In genomic region chr20:46995561-46996142, GRCh38 we compare ENCODE assay signal across 21 cellular contexts.
DNase-seq lines count a peak whose midpoint lies in the region; ATAC-seq, FAIRE-seq and TF ChIP-seq lines count a peak whose summit lies in the region.
"Had no signal": no experiment of that assay in that cellular context is flagged by ENCODE, and none has a peak within 500 bp of the region (broad histone marks: within the 10 kb centered on the region; RNA-seq: fewer than 3 reads in every experiment).

No MANE protein-coding gene starts in this region.

- no peaks in the 10 kb centered on the region for H3K36me3 Mint-ChIP-seq in GM23338 (ENCODE audit: low read depth)
- no peaks in the 10 kb centered on the region for H3K36me3 Mint-ChIP-seq in stimulated activated naive B cell treated with anti-CD40 and anti-IgM and Interleukin-4, amounts not matched to agents 10 μg/mL and 1 μg/mL and 100 μg/mL, for 72 hours
- H3K36me3 Mint-ChIP-seq: activated naive CD8-positive, alpha-beta T cell; IgD-negative memory B cell had no signal

- no peaks in the 10 kb centered on the region for H3K9me2 ChIP-seq in GM23338 (ENCODE audit: insufficient read depth)

- TF ChIP-seq CTCF in GM23338 (conservative IDR thresholded peaks at IDR 0.05; ENCODE audit: low read depth in 2 of 2) (no peak), H1 (IDR thresholded peaks at IDR 0.05; ENCODE audit: control extremely low read depth in 1 of 3, insufficient read depth in 1 of 3, low read depth in 1 of 3, low read length in 3 of 3) (no peak), psoas muscle (IDR thresholded peaks at IDR 0.05) (no peak), transverse colon (IDR thresholded peaks at IDR 0.05) (no peak)

- no peak overlapping the region for H3K4me3 ChIP-seq in GM23338
- no peak overlapping the region for H3K4me3 ChIP-seq in H1 (ENCODE audit: extremely low read depth in 1 of 4, insufficient read depth in 2 of 4, low read depth in 3 of 4, low read length in 4 of 4)
- H3K4me3 ChIP-seq in psoas muscle, result no peak overlapping the region
- H3K4me3 ChIP-seq in transverse colon, result no peak overlapping the region
- H3K4me3 ChIP-seq: dorsolateral prefrontal cortex, MG63 had no signal

- H4K20me1 ChIP-seq in GM23338 (replicated peaks; ENCODE audit: insufficient read depth) (no peaks in the 10 kb centered on the region), H1 (replicated peaks in 1 of 2; ENCODE audit: control insufficient read depth in 1 of 2, insufficient read depth in 2 of 2, low read length in 2 of 2) (no peaks in the 10 kb centered on the region)

- intact Hi-C loops in psoas muscle (cut with DNase I) (no loop called here), transverse colon (cut with DNase I; ENCODE audit: low total_unique reads) (no loop called here)

- H2BK5ac ChIP-seq in H1 (ENCODE audit: low read depth, low read length), result no peak overlapping the region

- no peak overlapping the region for H3K4me2 ChIP-seq in GM23338
- no peak overlapping the region; a peak in 1 of 4 replicates for H3K4me2 ChIP-seq in H1 (ENCODE audit: insufficient read depth in 1 of 2, low read depth in 2 of 2, low read length in 2 of 2)

- H3K27me3 Mint-ChIP-seq in GM23338 (ENCODE audit: insufficient read depth, low read depth, poor library complexity), result peaks cover 6% of the 10 kb centered on the region
- H3K27me3 Mint-ChIP-seq in stimulated activated naive B cell treated with anti-CD40 and anti-IgM and Interleukin-4, amounts not matched to agents 10 μg/mL and 1 μg/mL and 100 μg/mL, for 72 hours, result peaks cover 27 to 47% of the 10 kb centered on the region in 2 donors

- 65% methylated on average over 5 of the region's 5 CpGs; no CpG with 5 or more reads in 1 of the 2 experiments for WGBS in H1 (ENCODE audit: extremely low coverage in 1 of 2, insufficient coverage in 1 of 2, insufficient read length in 1 of 2, insufficient replicate concordance in 2 of 2, low coverage in 1 of 2, low lambda C conversion rate in 2 of 2, missing lambda C conversion rate in 1 of 2), 2 experiments
- 53 to 66% (median 59%) methylated on average over 5 of the region's 5 CpGs for WGBS in psoas muscle, 3 donors
- WGBS in transverse colon (ENCODE audit: low coverage in 1 of 2), 2 donors, result 67% methylated on average over 5 of the region's 5 CpGs; no CpG with 5 or more reads in 1 of the 2 donors

- no peak overlapping the region for H4K91ac ChIP-seq in H1 (replicated peaks; ENCODE audit: insufficient read length, low read length)

- CTCF ChIA-PET in H1 (lab: Charles Lee; ENCODE audit: partially characterized antibody), result no interaction called here

- no peak overlapping the region for H3K27ac ChIP-seq in GM23338 (ENCODE audit: low read depth)
- H3K27ac ChIP-seq in H1 (ENCODE audit: low read depth, low read length), result no peak overlapping the region
- no peak overlapping the region for H3K27ac ChIP-seq in psoas muscle
- no peak overlapping the region for H3K27ac ChIP-seq in transverse colon
- H3K27ac ChIP-seq: dorsolateral prefrontal cortex had no signal

- H3K79me1 ChIP-seq in H1 (ENCODE audit: low read depth, low read length), result no peaks in the 10 kb centered on the region

- H3K27ac Mint-ChIP-seq in GM23338, result no peak overlapping the region
- no peak overlapping the region for H3K27ac Mint-ChIP-seq in stimulated activated naive B cell treated with anti-CD40 and anti-IgM and Interleukin-4, amounts not matched to agents 10 μg/mL and 1 μg/mL and 100 μg/mL, for 72 hours
- H3K27ac Mint-ChIP-seq: activated naive CD8-positive, alpha-beta T cell; nephron progenitor cell had no signal

- no peak overlapping the region for H2BK12ac ChIP-seq in H1 (ENCODE audit: low read depth, low read length)

- H3K23ac ChIP-seq in H1 (ENCODE audit: insufficient read length), result no peak overlapping the region

- H2AFZ ChIP-seq in GM23338, result no peak overlapping the region
- no peak overlapping the region for H2AFZ ChIP-seq in H1 (ENCODE audit: low read length)

- H3K4me3 Mint-ChIP-seq in GM23338, result no peak overlapping the region
- no peak overlapping the region for H3K4me3 Mint-ChIP-seq in stimulated activated naive B cell treated with anti-CD40 and anti-IgM and Interleukin-4, amounts not matched to agents 10 μg/mL and 1 μg/mL and 100 μg/mL, for 72 hours
- H3K4me3 Mint-ChIP-seq: activated CD8-positive, alpha-beta memory T cell treated with anti-CD3 and anti-CD28 coated beads, Interleukin-2, amount 10 ng/mL, durations not matched to agents 7 days and 5 days; activated naive CD8-positive, alpha-beta T cell; H9; nephron progenitor cell had no signal

- H3K9me3 ChIP-seq in H1 (ENCODE audit: insufficient read depth in 2 of 2, low read depth in 1 of 2, low read length in 1 of 2) (no peaks in the 10 kb centered on the region), psoas muscle (no peaks in the 10 kb centered on the region), transverse colon (no peaks in the 10 kb centered on the region)
- H3K9me3 ChIP-seq: MG63 had no signal

- peaks cover 42% of the 10 kb centered on the region for H3K4me1 Mint-ChIP-seq in GM23338
- peaks cover 9 to 11% of the 10 kb centered on the region in 2 donors for H3K4me1 Mint-ChIP-seq in stimulated activated naive B cell treated with anti-CD40 and anti-IgM and Interleukin-4, amounts not matched to agents 10 μg/mL and 1 μg/mL and 100 μg/mL, for 72 hours

- no peak overlapping the region for H3K14ac ChIP-seq in H1 (ENCODE audit: insufficient read length)

- in situ Hi-C loops in transverse colon (cut with MboI; ENCODE audit: low pct_ligation_motif_present in 1 of 4, low pct_unique_long_range_greater_than_20kb in 1 of 4, low sequenced_read_pairs in 3 of 4), result no loop called here

- H4K5ac ChIP-seq in H1 (ENCODE audit: insufficient read length, low read depth, low read length), result no peak overlapping the region

- H3K79me2 ChIP-seq in GM23338 (replicated peaks; ENCODE audit: insufficient read depth) (no peaks in the 10 kb centered on the region), H1 (ENCODE audit: control insufficient read depth in 1 of 2, insufficient read depth in 2 of 2, low read length in 2 of 2) (no peaks in the 10 kb centered on the region)

- TF ChIP-seq POLR2A in H1 (IDR thresholded peaks at IDR 0.05; ENCODE audit: control extremely low read depth in 1 of 2, low read depth in 2 of 2, low read length in 2 of 2) (no peak), transverse colon (IDR thresholded peaks at IDR 0.05) (no peak)

- no peak overlapping the region for H2BK20ac ChIP-seq in H1 (ENCODE audit: low read length)

- FAIRE-seq in H1 (lab: Jason Lieb, UNC), result no peak

- peaks cover 11% of the 10 kb centered on the region for H3K4me1 ChIP-seq in GM23338 (ENCODE audit: insufficient read depth)
- peaks cover 8 to 31% (median 22%) of the 10 kb centered on the region in 4 experiments; a peak in 6 of 7 replicates for H3K4me1 ChIP-seq in H1 (replicated peaks in 1 of 4; ENCODE audit: control insufficient read depth in 3 of 4, insufficient read depth in 4 of 4, low read length in 3 of 4)
- H3K4me1 ChIP-seq in psoas muscle, result no peaks in the 10 kb centered on the region
- H3K4me1 ChIP-seq in transverse colon, result peaks cover 0 to 4% (median 4%) of the 10 kb centered on the region in 4 donors

- no peak overlapping the region for H3K4ac ChIP-seq in H1 (replicated peaks; ENCODE audit: insufficient read length, low read depth, low read length)

- H3K36me3 ChIP-seq in GM23338 (ENCODE audit: insufficient read depth) (no peaks in the 10 kb centered on the region), H1 (ENCODE audit: control insufficient read depth in 2 of 4, insufficient read depth in 4 of 4, low read length in 3 of 4) (no peaks in the 10 kb centered on the region), psoas muscle (ENCODE audit: insufficient read depth in 1 of 2, low read depth in 1 of 2) (no peaks in the 10 kb centered on the region), transverse colon (no peaks in the 10 kb centered on the region)

- no peak overlapping the region for H3K9ac ChIP-seq in H1 (replicated peaks in 1 of 4; ENCODE audit: extremely low read depth in 1 of 4, low read depth in 3 of 4, low read length in 3 of 4)

- no peak overlapping the region for H2BK15ac ChIP-seq in H1 (ENCODE audit: low read length)

- ATAC-seq in GM23338 (peak; percentile 25), psoas muscle (no peak)
- no peak for ATAC-seq in stimulated activated naive B cell treated with anti-CD40 and anti-IgM and Interleukin-4, amounts not matched to agents 10 μg/mL and 1 μg/mL and 100 μg/mL, for 72 hours (replicated peaks)
- ATAC-seq: activated CD8-positive, alpha-beta memory T cell treated with anti-CD3 and anti-CD28 coated beads, Interleukin-2, amount 10 ng/mL, durations not matched to agents 7 days and 5 days; left lobe of liver had no signal

- no peak overlapping the region for H4K8ac ChIP-seq in H1 (ENCODE audit: extremely low read depth, insufficient read depth, low read length)

- 0 out of 2 replicates have a peak, but pooled peaks cover 2% of the 10 kb centered on the region for H3F3A ChIP-seq in GM23338 (replicated peaks; ENCODE audit: low read depth)

- H3K27me3 ChIP-seq in GM23338 (ENCODE audit: insufficient read depth), result no peaks in the 10 kb centered on the region
- no peaks in the 10 kb centered on the region for H3K27me3 ChIP-seq in H1 (replicated peaks in 1 of 4; ENCODE audit: control insufficient read depth in 3 of 4, extremely low read depth in 1 of 4, insufficient read depth in 3 of 4, low read length in 3 of 4)
- H3K27me3 ChIP-seq in psoas muscle (ENCODE audit: insufficient read depth in 3 of 3, low read length in 2 of 3), result peaks cover 0 to 5% (median 0%) of the 10 kb centered on the region in 3 donors
- peaks cover 5% of the 10 kb centered on the region for H3K27me3 ChIP-seq in transverse colon
- H3K27me3 ChIP-seq: MG63 had no signal

- POLR2A ChIA-PET in H1 (lab: Charles Lee; ENCODE audit: partially characterized antibody), result interaction anchor here (0.6 to 1.2 kb wide), 2 partner anchors 10 to 332 kb away, joined by 3 read pairs; no protein-coding TSS in a partner anchor

- no peaks in the 10 kb centered on the region; the same call in 2 of the 3 replicates for H3K9me3 Mint-ChIP-seq in GM23338
- H3K9me3 Mint-ChIP-seq in stimulated activated naive B cell treated with anti-CD40 and anti-IgM and Interleukin-4, amounts not matched to agents 10 μg/mL and 1 μg/mL and 100 μg/mL, for 72 hours, result no peaks in the 10 kb centered on the region
- H3K9me3 Mint-ChIP-seq: H9, IgD-negative memory B cell, nephron progenitor cell had no signal

- TF ChIP-seq EP300 in H1 (IDR thresholded peaks at IDR 0.05; ENCODE audit: borderline replicate concordance in 1 of 2, low read depth in 2 of 2, low read length in 2 of 2) (no peak), transverse colon (IDR thresholded peaks at IDR 0.05; ENCODE audit: low read depth) (no peak)

- no peak overlapping the region for H3K18ac ChIP-seq in H1 (ENCODE audit: extremely low read depth, low read length)

- no peak overlapping the region for H2AK5ac ChIP-seq in H1 (ENCODE audit: low read depth, low read length)

- DNase-seq in D341Med (ENCODE audit: low spot score) (peak; percentile 82), GM23338 (ENCODE audit: low spot score) (no peak), NCI-H2171 (lab: John Stamatoyannopoulos, UW) (peak; percentile 98), H1 (ENCODE audit: low read depth in 1 of 2, low spot score in 2 of 2) (no peak), DMS79 (lab: John Stamatoyannopoulos, UW) (no peak), psoas muscle (no peak), transverse colon (no peak)
- no peak for DNase-seq in stimulated activated naive B cell treated with anti-CD40 and anti-IgM and Interleukin-4, amounts not matched to agents 10 μg/mL and 1 μg/mL and 100 μg/mL, for 72 hours
- DNase-seq: activated CD4-positive, CD25-positive, alpha-beta regulatory T cell treated with anti-CD3 and anti-CD28 coated beads, Interleukin-2, amount 50 U/mL, for 72 hours; activated CD8-positive, alpha-beta memory T cell treated with anti-CD3 and anti-CD28 coated beads, Interleukin-2, amount 10 ng/mL, durations not matched to agents 7 days and 5 days; dorsolateral prefrontal cortex; GDM1; H9; MG63; NCI-H187 treated with DMSO at 0.1 percent for 48 hours; NCI-H446 treated with DMSO at 0.1 percent for 48 hours; nephron progenitor cell; posterior cingulate gyrus had no signal

- H3K56ac ChIP-seq in H1 (replicated peaks; ENCODE audit: insufficient read length, low read depth, low read length), result no peak overlapping the region

- no peak for TF ChIP-seq RAD21 in H1 (IDR thresholded peaks at IDR 0.05 in 1 of 2, conservative IDR thresholded peaks at IDR 0.05 in 1 of 2; ENCODE audit: low read depth in 2 of 2, low read length in 2 of 2)

- H3K23me2 ChIP-seq in H1 (ENCODE audit: low read depth, low read length), result no peaks in the 10 kb centered on the region

- H2BK120ac ChIP-seq in H1 (replicated peaks; ENCODE audit: low read depth, low read length), result no peak overlapping the region

Comparison
In these comparisons a context has a peak if more than half of its experiments do, and no peak if none do; other contexts are left out.
1. DNase-seq: peak in D341Med (single experiment) and NCI-H2171 (single experiment); none in GM23338 (single experiment), H1 (0 of 2), DMS79 (single experiment), stimulated activated naive B cell treated with anti-CD40 and anti-IgM and Interleukin-4, amounts not matched to agents 10 μg/mL and 1 μg/mL and 100 μg/mL, for 72 hours (single experiment), psoas muscle (0 of 2) and transverse colon (single experiment).